1 cellular context compared by ENCODE assay signal in the genomic region with DNA sequence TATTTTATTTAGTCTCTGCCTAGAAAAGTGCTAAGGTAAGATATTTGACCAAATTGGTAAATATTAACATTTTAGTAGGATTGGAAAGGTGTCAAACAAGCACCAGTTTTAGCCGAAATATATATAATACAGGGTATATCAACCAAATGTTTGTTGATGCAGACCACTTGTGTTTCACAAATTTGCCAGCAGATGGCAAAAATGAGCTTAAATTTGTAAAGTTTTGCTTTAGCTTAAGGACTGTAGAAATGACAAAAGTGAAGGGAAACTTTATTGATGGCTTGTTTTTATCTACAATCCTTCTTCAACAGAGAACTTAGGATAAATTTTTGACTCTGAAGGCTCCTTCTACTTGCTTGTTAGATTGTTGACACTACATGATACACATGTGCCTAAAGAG.
A peak's percentile ranks its signal among the peaks of the same experiment; 100 is the strongest.
TF ChIP-seq lines count a peak whose summit lies in the region.

No MANE protein-coding gene starts in this region.

TF ChIP-seq in K562, 482 proteins besides CTCF, POLR2A, EP300 and RAD21 (continued from another document):
- TF ChIP-seq, protein P1, sequence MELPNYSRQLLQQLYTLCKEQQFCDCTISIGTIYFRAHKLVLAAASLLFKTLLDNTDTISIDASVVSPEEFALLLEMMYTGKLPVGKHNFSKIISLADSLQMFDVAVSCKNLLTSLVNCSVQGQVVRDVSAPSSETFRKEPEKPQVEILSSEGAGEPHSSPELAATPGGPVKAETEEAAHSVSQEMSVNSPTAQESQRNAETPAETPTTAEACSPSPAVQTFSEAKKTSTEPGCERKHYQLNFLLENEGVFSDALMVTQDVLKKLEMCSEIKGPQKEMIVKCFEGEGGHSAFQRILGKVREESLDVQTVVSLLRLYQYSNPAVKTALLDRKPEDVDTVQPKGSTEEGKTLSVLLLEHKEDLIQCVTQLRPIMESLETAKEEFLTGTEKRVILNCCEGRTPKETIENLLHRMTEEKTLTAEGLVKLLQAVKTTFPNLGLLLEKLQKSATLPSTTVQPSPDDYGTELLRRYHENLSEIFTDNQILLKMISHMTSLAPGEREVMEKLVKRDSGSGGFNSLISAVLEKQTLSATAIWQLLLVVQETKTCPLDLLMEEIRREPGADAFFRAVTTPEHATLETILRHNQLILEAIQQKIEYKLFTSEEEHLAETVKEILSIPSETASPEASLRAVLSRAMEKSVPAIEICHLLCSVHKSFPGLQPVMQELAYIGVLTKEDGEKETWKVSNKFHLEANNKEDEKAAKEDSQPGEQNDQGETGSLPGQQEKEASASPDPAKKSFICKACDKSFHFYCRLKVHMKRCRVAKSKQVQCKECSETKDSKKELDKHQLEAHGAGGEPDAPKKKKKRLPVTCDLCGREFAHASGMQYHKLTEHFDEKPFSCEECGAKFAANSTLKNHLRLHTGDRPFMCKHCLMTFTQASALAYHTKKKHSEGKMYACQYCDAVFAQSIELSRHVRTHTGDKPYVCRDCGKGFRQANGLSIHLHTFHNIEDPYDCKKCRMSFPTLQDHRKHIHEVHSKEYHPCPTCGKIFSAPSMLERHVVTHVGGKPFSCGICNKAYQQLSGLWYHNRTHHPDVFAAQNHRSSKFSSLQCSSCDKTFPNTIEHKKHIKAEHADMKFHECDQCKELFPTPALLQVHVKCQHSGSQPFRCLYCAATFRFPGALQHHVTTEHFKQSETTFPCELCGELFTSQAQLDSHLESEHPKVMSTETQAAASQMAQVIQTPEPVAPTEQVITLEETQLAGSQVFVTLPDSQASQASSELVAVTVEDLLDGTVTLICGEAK (IDR thresholded peaks at IDR 0.05) = peak; percentile 90
- TF ChIP-seq, protein P1 (CRISPR knock-in tag; IDR thresholded peaks at IDR 0.05) = peak; percentile 89
- no peak for TF ChIP-seq ZNF780A (CRISPR knock-in tag; IDR thresholded peaks at IDR 0.05)
- TF ChIP-seq SMC3 (conservative IDR thresholded peaks at IDR 0.05; ENCODE audit: insufficient read depth, low read depth, low read length) = peak; percentile 31; the same call in 1 of the 2 replicates
- TF ChIP-seq, protein P2, sequence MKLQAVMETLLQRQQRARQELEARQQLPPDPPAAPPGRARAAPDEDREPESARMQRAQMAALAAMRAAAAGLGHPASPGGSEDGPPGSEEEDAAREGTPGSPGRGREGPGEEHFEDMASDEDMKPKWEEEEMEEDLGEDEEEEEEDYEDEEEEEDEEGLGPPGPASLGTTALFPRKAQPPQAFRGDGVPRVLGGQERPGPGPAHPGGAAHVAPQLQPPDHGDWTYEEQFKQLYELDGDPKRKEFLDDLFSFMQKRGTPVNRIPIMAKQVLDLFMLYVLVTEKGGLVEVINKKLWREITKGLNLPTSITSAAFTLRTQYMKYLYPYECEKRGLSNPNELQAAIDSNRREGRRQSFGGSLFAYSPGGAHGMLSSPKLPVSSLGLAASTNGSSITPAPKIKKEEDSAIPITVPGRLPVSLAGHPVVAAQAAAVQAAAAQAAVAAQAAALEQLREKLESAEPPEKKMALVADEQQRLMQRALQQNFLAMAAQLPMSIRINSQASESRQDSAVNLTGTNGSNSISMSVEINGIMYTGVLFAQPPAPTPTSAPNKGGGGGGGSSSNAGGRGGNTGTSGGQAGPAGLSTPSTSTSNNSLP (IDR thresholded peaks at IDR 0.05; ENCODE audit: borderline replicate concordance, low read depth, low read length) = no peak
- TF ChIP-seq SAP30 (IDR thresholded peaks at IDR 0.05; ENCODE audit: borderline replicate concordance, insufficient read depth, low read depth, low read length, poor library complexity, severe bottlenecking) = no peak
- TF ChIP-seq PTBP1 (IDR thresholded peaks at IDR 0.05; ENCODE audit: low read depth, low read length) = no peak
